In genomic region chr1:247924868-247925267, GRCh38 we compare ENCODE assay signal across 17 cellular contexts. TPM values are rescaled to one million over a fixed set of nuclear protein-coding genes. Genes with fewer than 3 reads are reported as not detected.
DNase-seq lines count a peak whose midpoint lies in the region; ATAC-seq and TF ChIP-seq lines count a peak whose summit lies in the region.
"Had no signal": no experiment of that assay in that cellular context is flagged by ENCODE, and none has a peak within 500 bp of the region (broad histone marks: within the 10 kb centered on the region; RNA-seq: fewer than 3 reads in every experiment).

A gene with protein sequence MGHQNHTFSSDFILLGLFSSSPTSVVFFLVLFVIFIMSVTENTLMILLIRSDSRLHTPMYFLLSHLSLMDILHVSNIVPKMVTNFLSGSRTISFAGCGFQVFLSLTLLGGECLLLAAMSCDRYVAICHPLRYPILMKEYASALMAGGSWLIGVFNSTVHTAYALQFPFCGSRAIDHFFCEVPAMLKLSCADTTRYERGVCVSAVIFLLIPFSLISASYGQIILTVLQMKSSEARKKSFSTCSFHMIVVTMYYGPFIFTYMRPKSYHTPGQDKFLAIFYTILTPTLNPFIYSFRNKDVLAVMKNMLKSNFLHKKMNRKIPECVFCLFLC (plus strand): TSS chr1:247924889. CDS start chr1:247933769, 8,880 bp downstream.

- no peaks in the 10 kb centered on the region for H3K9me3 Mint-ChIP-seq in activated CD8-positive, alpha-beta T cell treated with anti-CD3 and anti-CD28 coated beads for 36 hours
- H3K9me3 Mint-ChIP-seq: CD14-positive monocyte, IgD-negative memory B cell had no signal

- no peaks in the 10 kb centered on the region for H3K4me1 Mint-ChIP-seq in activated CD8-positive, alpha-beta T cell treated with anti-CD3 and anti-CD28 coated beads for 36 hours (ENCODE audit: low read depth)
- H3K4me1 Mint-ChIP-seq: CD14-positive monocyte; CD4-positive, alpha-beta memory T cell; H9; IgD-negative memory B cell had no signal

- no peaks in the 10 kb centered on the region for H3K27me3 Mint-ChIP-seq in activated CD8-positive, alpha-beta T cell treated with anti-CD3 and anti-CD28 coated beads for 36 hours

- no peak for ATAC-seq in HG03039 (IDR thresholded peaks at IDR 0.05; ENCODE audit: unreplicated experiment)
- ATAC-seq in activated CD8-positive, alpha-beta T cell treated with anti-CD3 and anti-CD28 coated beads for 36 hours, result no peak

- no peaks in the 10 kb centered on the region for H3K36me3 Mint-ChIP-seq in activated CD8-positive, alpha-beta T cell treated with anti-CD3 and anti-CD28 coated beads for 36 hours (ENCODE audit: low read depth)
- H3K36me3 Mint-ChIP-seq: CD14-positive monocyte; CD4-positive, alpha-beta memory T cell; IgD-negative memory B cell had no signal

- no peak for TF ChIP-seq CTCF in activated CD8-positive, alpha-beta T cell treated with anti-CD3 and anti-CD28 coated beads for 36 hours (IDR thresholded peaks at IDR 0.05)

- POLR2A ChIA-PET in activated CD8-positive, alpha-beta T cell treated with anti-CD3 and anti-CD28 coated beads for 36 hours (lab: Charles Lee), result interaction anchor here (0.9 kb wide), 1 partner anchor 57 kb away, joined by 3 read pairs; no protein-coding TSS in a partner anchor

- no peak within 1 kb of the TSS for H3K27ac Mint-ChIP-seq in activated CD8-positive, alpha-beta T cell treated with anti-CD3 and anti-CD28 coated beads for 36 hours
- H3K27ac Mint-ChIP-seq: CD14-positive monocyte; CD4-positive, alpha-beta memory T cell; H9; IgD-negative memory B cell had no signal

- CTCF ChIA-PET in activated CD8-positive, alpha-beta T cell treated with anti-CD3 and anti-CD28 coated beads for 36 hours (lab: Charles Lee), result no interaction called here

- H3K4me3 Mint-ChIP-seq in activated CD8-positive, alpha-beta T cell treated with anti-CD3 and anti-CD28 coated beads for 36 hours, result no peak within 1 kb of the TSS
- H3K4me3 Mint-ChIP-seq: CD14-positive monocyte; CD4-positive, alpha-beta memory T cell; H9; IgD-negative memory B cell had no signal

- peak; percentile 46 for DNase-seq in Daoy (ENCODE audit: low read depth)
- peak; percentile 15 for DNase-seq in RPMI7951 (ENCODE audit: low read depth)
- peak; percentile 2 for DNase-seq in left kidney (ENCODE audit: low read depth, low spot score)
- no peak for DNase-seq in ecto neural progenitor cell (ENCODE audit: low spot score)
- no peak for DNase-seq in superior temporal gyrus (ENCODE audit: extremely low spot score)
- no peak for DNase-seq in activated CD8-positive, alpha-beta T cell treated with anti-CD3 and anti-CD28 coated beads for 36 hours
- DNase-seq: 8988T; CD4-positive, alpha-beta memory T cell; DMS53; GDM1; H9; KG1 had no signal

- intact Hi-C loops in activated CD8-positive, alpha-beta T cell treated with anti-CD3 and anti-CD28 coated beads for 36 hours (cut with micrococcal nuclease), result no loop called here

RNA-seq across cellular contexts. Expression of the gene that starts here (rescaled TPM):
- total RNA-seq in Daoy (2014; rRNA removed; shearing (Covaris generic)), result not detected in 2 replicates
- total RNA-seq in RPMI7951 (2014; rRNA removed; shearing (Covaris generic)), result not detected in 2 replicates
- total RNA-seq in activated CD8-positive, alpha-beta T cell treated with anti-CD3 and anti-CD28 coated beads for 36 hours, result not detected
- total RNA-seq: A673; CD4-positive, alpha-beta memory T cell; H1; H9 had no signal

Comparison
In these comparisons a context has a peak if more than half of its experiments do, and no peak if none do; other contexts are left out.
1. Peak in DNase-seq in Daoy; RNA of the gene not detected or under 1 TPM.
2. Peak in DNase-seq in RPMI7951; RNA of the gene not detected or under 1 TPM.